Comparison of ENCODE assay signal across 1 cellular context in the genomic region with DNA sequence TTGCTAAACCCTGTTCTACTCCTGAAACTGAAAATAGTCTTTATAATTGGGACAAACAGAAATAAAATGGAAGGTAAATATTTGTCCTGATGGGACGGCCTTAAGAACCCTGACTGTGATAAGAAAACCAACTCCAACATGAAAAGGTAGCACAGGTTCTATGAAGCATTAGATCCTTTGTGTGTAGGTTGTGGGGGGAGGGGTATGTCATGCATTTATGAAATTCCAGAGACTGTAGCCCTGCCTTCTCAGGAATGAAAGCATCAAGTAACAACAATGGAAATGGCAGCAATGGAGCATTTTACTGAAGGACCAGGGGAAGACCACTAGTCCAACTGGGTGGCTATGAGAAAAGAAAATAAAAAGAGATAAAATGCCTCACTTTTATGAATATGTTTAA.
TF ChIP-seq lines count a peak whose summit lies in the region.

No MANE protein-coding gene starts in this region.

TF ChIP-seq in HepG2, 621 proteins besides CTCF, POLR2A, EP300 and RAD21:
- TF ChIP-seq ZNF124 (CRISPR knock-in tag; IDR thresholded peaks at IDR 0.05) (no peak), ZNF558 (CRISPR knock-in tag; IDR thresholded peaks at IDR 0.05; ENCODE audit: borderline replicate concordance) (no peak), KDM5B (CRISPR knock-in tag; IDR thresholded peaks at IDR 0.05; ENCODE audit: borderline replicate concordance) (no peak), FOXO1 (CRISPR knock-in tag; IDR thresholded peaks at IDR 0.05) (no peak), MATR3 (CRISPR knock-in tag; IDR thresholded peaks at IDR 0.05) (no peak), SRF (IDR thresholded peaks at IDR 0.05; ENCODE audit: low read depth, low read length) (no peak), FOSL2 (CRISPR knock-in tag; IDR thresholded peaks at IDR 0.05) (no peak), TBX3 (IDR thresholded peaks at IDR 0.05; ENCODE audit: borderline replicate concordance) (no peak)
